Comparison of ENCODE assay signal across 8 cellular contexts in genomic region chr18:45384137-45384998, GRCh38.
DNase-seq lines count a peak whose midpoint lies in the region; ATAC-seq and TF ChIP-seq lines count a peak whose summit lies in the region.

No MANE protein-coding gene starts in this region.

- H3K4me3 ChIP-seq in SU-DHL-6 (ENCODE audit: insufficient read depth, low read length, poor library complexity, severe bottlenecking), result no peak overlapping the region
- H3K4me3 ChIP-seq in brain microvascular endothelial cell (ENCODE audit: low read depth, low read length), result no peak overlapping the region

- no peak overlapping the region for H2AFZ ChIP-seq in SU-DHL-6 (ENCODE audit: low read depth, low read length, severe bottlenecking)

- H3K27ac ChIP-seq in SU-DHL-6 (ENCODE audit: low read depth, low read length), result no peak overlapping the region
- H3K27ac ChIP-seq in brain microvascular endothelial cell, result no peak overlapping the region

- TF ChIP-seq CTCF in GM20000 (IDR thresholded peaks at IDR 0.05; ENCODE audit: extremely low read depth, missing control alignments), result peak; percentile 64
- TF ChIP-seq CTCF in SU-DHL-6 (IDR thresholded peaks at IDR 0.05; ENCODE audit: insufficient read depth, low read length, poor library complexity, severe bottlenecking), result peak; percentile 92
- peak; percentile 82 for TF ChIP-seq CTCF in brain microvascular endothelial cell (IDR thresholded peaks at IDR 0.05; ENCODE audit: low read depth, low read length, missing control alignments)

- no peak overlapping the region for H3K4me2 ChIP-seq in SU-DHL-6 (ENCODE audit: low read depth, low read length, poor library complexity, severe bottlenecking)

- no peaks in the 10 kb centered on the region for H3K9me3 ChIP-seq in SU-DHL-6 (ENCODE audit: insufficient read depth, low read length)

- H4K20me1 ChIP-seq in SU-DHL-6 (ENCODE audit: low read depth, low read length), result no peaks in the 10 kb centered on the region

- H3K79me2 ChIP-seq in SU-DHL-6 (ENCODE audit: insufficient read depth, low read length), result no peaks in the 10 kb centered on the region

- H3K27me3 ChIP-seq in SU-DHL-6 (ENCODE audit: low read length) (no peaks in the 10 kb centered on the region), brain microvascular endothelial cell (replicated peaks) (no peaks in the 10 kb centered on the region)

- H3K9ac ChIP-seq in SU-DHL-6 (ENCODE audit: low read length), result no peak overlapping the region

- no peak for ATAC-seq in GM21526 (IDR thresholded peaks at IDR 0.05; ENCODE audit: low FRiP score, unreplicated experiment)

- no peaks in the 10 kb centered on the region for H3F3A ChIP-seq in SU-DHL-6 (ENCODE audit: insufficient read depth)

- DNase-seq in COLO829 (ENCODE audit: low spot score), result peak; percentile 28
- peak; percentile 58 for DNase-seq in GM20000 (ENCODE audit: low spot score)
- peak; percentile 80 for DNase-seq in NCI-H1092 treated with DMSO at 0.1 percent for 48 hours (lab: John Stamatoyannopoulos, UW)
- peak; percentile 27 for DNase-seq in brain microvascular endothelial cell
- DNase-seq in iris pigment epithelial cell (ENCODE audit: low read depth), result peak; percentile 44
- peak; percentile 43 to 48 for DNase-seq in stimulated activated CD4-positive, alpha-beta T cell treated with anti-CD3 and anti-CD28 coated beads, Interleukin-2, amount 100 ng/mL, for 24 hours

- no peaks in the 10 kb centered on the region for H3K36me3 ChIP-seq in SU-DHL-6 (ENCODE audit: low read length)
- no peaks in the 10 kb centered on the region for H3K36me3 ChIP-seq in brain microvascular endothelial cell (replicated peaks)

- in situ Hi-C loops in brain microvascular endothelial cell (cut with HindIII; ENCODE audit: low pct_ligation_motif_present, low sequenced_read_pairs), result no loop called here

- H3K9me2 ChIP-seq in SU-DHL-6 (replicated peaks; ENCODE audit: insufficient read depth, low read length), result no peaks in the 10 kb centered on the region

Comparison
In these comparisons a context has a peak if more than half of its experiments do, and no peak if none do; other contexts are left out.
1. DNase-seq: peak in every context shown above with its lines; median percentile 80 in NCI-H1092 treated with DMSO at 0.1 percent for 48 hours; 58 in GM20000; 46 in stimulated activated CD4-positive, alpha-beta T cell treated with anti-CD3 and anti-CD28 coated beads, Interleukin-2, amount 100 ng/mL, for 24 hours; 44 in iris pigment epithelial cell; 28 in COLO829; 27 in brain microvascular endothelial cell.